In genomic region chr10:91652364-91652763, GRCh38 we compare ENCODE assay signal across 13 cellular contexts. TPM values are rescaled to one million over a fixed set of nuclear protein-coding genes. Genes with fewer than 3 reads are reported as not detected.
DNase-seq lines count a peak whose midpoint lies in the region; ATAC-seq and TF ChIP-seq lines count a peak whose summit lies in the region.
"Had no signal": no experiment of that assay in that cellular context is flagged by ENCODE, and none has a peak within 500 bp of the region (broad histone marks: within the 10 kb centered on the region; RNA-seq: fewer than 3 reads in every experiment).

No MANE protein-coding gene starts in this region.

- H4K20me1 ChIP-seq in hepatocyte (ENCODE audit: insufficient read depth, poor library complexity, severe bottlenecking) (no peaks in the 10 kb centered on the region), MM.1S (ENCODE audit: insufficient read depth, low read length) (no peaks in the 10 kb centered on the region)
- H4K20me1 ChIP-seq: BLaER1 had no signal

- no peaks in the 10 kb centered on the region for H3K36me3 ChIP-seq in heart left ventricle
- no peaks in the 10 kb centered on the region for H3K36me3 ChIP-seq in left ventricle myocardium inferior
- no peaks in the 10 kb centered on the region for H3K36me3 ChIP-seq in hepatocyte (replicated peaks; ENCODE audit: insufficient read depth, low read depth)
- H3K36me3 ChIP-seq in MM.1S (replicated peaks; ENCODE audit: insufficient read depth, low read length): no peaks in the 10 kb centered on the region
- no peaks in the 10 kb centered on the region for H3K36me3 ChIP-seq in CD8-positive, alpha-beta memory T cell (ENCODE audit: insufficient read depth, low read length)
- H3K36me3 ChIP-seq: BLaER1 had no signal

- H3K27me3 ChIP-seq in heart left ventricle (no peaks in the 10 kb centered on the region), left ventricle myocardium inferior (ENCODE audit: low read depth) (no peaks in the 10 kb centered on the region), hepatocyte (no peaks in the 10 kb centered on the region), MM.1S (replicated peaks; ENCODE audit: insufficient read depth, low read length) (no peaks in the 10 kb centered on the region)
- no peaks in the 10 kb centered on the region for H3K27me3 ChIP-seq in CD8-positive, alpha-beta memory T cell (ENCODE audit: insufficient read depth, low read length, poor library complexity, severe bottlenecking)
- H3K27me3 ChIP-seq: BLaER1, dorsolateral prefrontal cortex had no signal

- POLR2A ChIA-PET in CD8-positive, alpha-beta memory T cell (lab: Charles Lee): no interaction called here

- no peaks in the 10 kb centered on the region for H3K36me3 Mint-ChIP-seq in CD8-positive, alpha-beta memory T cell

- ATAC-seq in heart left ventricle (peak; percentile 80 to 95 (median 92)), GM21737 (IDR thresholded peaks at IDR 0.05; ENCODE audit: unreplicated experiment) (no peak)
- ATAC-seq: activated T-cell treated with anti-CD3 and anti-CD28 coated beads, Interleukin-2, amount 50 U/mL, for 4 hours had no signal

- H3K4me3 ChIP-seq in heart left ventricle: no peak overlapping the region
- no peak overlapping the region for H3K4me3 ChIP-seq in left ventricle myocardium inferior
- no peak overlapping the region for H3K4me3 ChIP-seq in hepatocyte
- H3K4me3 ChIP-seq in MM.1S (ENCODE audit: low read length): no peak overlapping the region
- no peak overlapping the region for H3K4me3 ChIP-seq in CD8-positive, alpha-beta memory T cell (ENCODE audit: low read length)
- H3K4me3 ChIP-seq: BLaER1, dorsolateral prefrontal cortex had no signal

- no peak for TF ChIP-seq CTCF in heart left ventricle (IDR thresholded peaks at IDR 0.05)
- no peak for TF ChIP-seq CTCF in left ventricle myocardium inferior (IDR thresholded peaks at IDR 0.05; ENCODE audit: borderline replicate concordance)
- no peak for TF ChIP-seq CTCF in hepatocyte (IDR thresholded peaks at IDR 0.05; ENCODE audit: poor library complexity)
- TF ChIP-seq CTCF in MM.1S (IDR thresholded peaks at IDR 0.05; ENCODE audit: low read length): no peak

- no peaks in the 10 kb centered on the region for H3K9me3 Mint-ChIP-seq in CD8-positive, alpha-beta memory T cell
- H3K9me3 Mint-ChIP-seq: activated T-cell treated with anti-CD3 and anti-CD28 coated beads, Interleukin-2, amount 50 U/mL, for 4 hours had no signal

- H3K27ac ChIP-seq in heart left ventricle (no peak overlapping the region), left ventricle myocardium inferior (replicated peaks) (no peak overlapping the region), hepatocyte (peak overlapping the region; percentile 40), MM.1S (ENCODE audit: low read length) (no peak overlapping the region)
- no peak overlapping the region for H3K27ac ChIP-seq in CD8-positive, alpha-beta memory T cell (ENCODE audit: low read depth, low read length)
- H3K27ac ChIP-seq: BLaER1, dorsolateral prefrontal cortex had no signal

- TF ChIP-seq POLR2A in heart left ventricle (IDR thresholded peaks at IDR 0.05): no peak

- H3K4me3 Mint-ChIP-seq in CD8-positive, alpha-beta memory T cell: no peak overlapping the region
- H3K4me3 Mint-ChIP-seq: activated T-cell treated with anti-CD3 and anti-CD28 coated beads, Interleukin-2, amount 50 U/mL, for 4 hours had no signal

- H3K79me2 ChIP-seq in hepatocyte (no peaks in the 10 kb centered on the region), MM.1S (ENCODE audit: low read length) (no peaks in the 10 kb centered on the region)

- no peak overlapping the region for H3K27ac Mint-ChIP-seq in CD8-positive, alpha-beta memory T cell

- no peak overlapping the region for H3K4me2 ChIP-seq in hepatocyte
- H3K4me2 ChIP-seq in MM.1S (ENCODE audit: low read depth, low read length): no peak overlapping the region
- H3K4me2 ChIP-seq: BLaER1 had no signal

- H2AFZ ChIP-seq in hepatocyte (no peak overlapping the region), MM.1S (ENCODE audit: low read length) (no peak overlapping the region)

- intact Hi-C loops in heart left ventricle (cut with DNase I) (loop anchor here in 1 of 10 donors (5.0 kb wide), 1 partner anchor 45 kb away; no protein-coding TSS in a partner anchor), left ventricle myocardium inferior (cut with micrococcal nuclease) (no loop called here)

- no peaks in the 10 kb centered on the region for H3K9me3 ChIP-seq in heart left ventricle
- H3K9me3 ChIP-seq in left ventricle myocardium inferior (replicated peaks): peaks cover 3% of the 10 kb centered on the region
- no peaks in the 10 kb centered on the region for H3K9me3 ChIP-seq in hepatocyte (ENCODE audit: low read depth)
- no peaks in the 10 kb centered on the region for H3K9me3 ChIP-seq in MM.1S (replicated peaks; ENCODE audit: insufficient read depth, low read length)
- H3K9me3 ChIP-seq in CD8-positive, alpha-beta memory T cell (ENCODE audit: low read length): no peaks in the 10 kb centered on the region
- H3K9me3 ChIP-seq: BLaER1 had no signal

- peak in 1 of 5 donors; percentile 53 for DNase-seq in heart left ventricle
- DNase-seq in left ventricle myocardium inferior: no peak
- DNase-seq in amniotic epithelial cell (ENCODE audit: low read depth): peak; percentile 95
- peak; percentile 61 for DNase-seq in hepatocyte (ENCODE audit: low spot score)
- no peak for DNase-seq in MM.1S
- DNase-seq in MV-4-11 (lab: John Stamatoyannopoulos, UW): no peak
- no peak for DNase-seq in CD8-positive, alpha-beta memory T cell
- DNase-seq: activated T-cell treated with anti-CD3 and anti-CD28 coated beads, Interleukin-2, amount 50 U/mL, for 4 hours; dorsolateral prefrontal cortex; kidney had no signal

- WGBS in heart left ventricle, 4 donors: 37 to 51% (median 48%) methylated on average over 6 of the region's 6 CpGs
- WGBS in hepatocyte (ENCODE audit: low lambda C conversion rate, missing lambda C conversion rate): 37% methylated on average over 6 of the region's 6 CpGs

- H3K9me2 ChIP-seq in hepatocyte (replicated peaks; ENCODE audit: insufficient read depth): no peaks in the 10 kb centered on the region
- H3K9me2 ChIP-seq in MM.1S (replicated peaks; ENCODE audit: insufficient read depth, low read length): no peaks in the 10 kb centered on the region

- peaks cover 5 to 15% of the 10 kb centered on the region in 2 donors for H3K27me3 Mint-ChIP-seq in CD8-positive, alpha-beta memory T cell

- no peaks in the 10 kb centered on the region for H3K4me1 Mint-ChIP-seq in CD8-positive, alpha-beta memory T cell

- H3K4me1 ChIP-seq in heart left ventricle (peaks cover 0 to 12% (median 0%) of the 10 kb centered on the region in 12 donors), left ventricle myocardium inferior (no peaks in the 10 kb centered on the region), hepatocyte (ENCODE audit: insufficient read depth) (peaks cover 11% of the 10 kb centered on the region), MM.1S (ENCODE audit: low read length) (no peaks in the 10 kb centered on the region)
- H3K4me1 ChIP-seq in CD8-positive, alpha-beta memory T cell (ENCODE audit: insufficient read depth, low read length): no peaks in the 10 kb centered on the region
- H3K4me1 ChIP-seq: BLaER1 had no signal

- CTCF ChIA-PET in CD8-positive, alpha-beta memory T cell (lab: Charles Lee): interaction anchor here (1.1 to 1.7 kb wide), 2 partner anchors 16 to 19 kb away, joined by 4 read pairs; partner anchors contain the start of gene PPP1R3C

- no peaks in the 10 kb centered on the region for H3F3A ChIP-seq in MM.1S (ENCODE audit: insufficient read depth, low read length)

- H3K9ac ChIP-seq in MM.1S (ENCODE audit: low read length): no peak overlapping the region
- H3K9ac ChIP-seq: BLaER1 had no signal

RNA-seq across cellular contexts. Expression of gene PPP1R3C, which starts 19.5 kb away (rescaled TPM):
- total RNA-seq in heart left ventricle: 100 to 1,000 TPM in 7 of 9 donors, 10 to 100 TPM in 2; 38.0 to 270 (median 150) TPM
- polyA plus RNA-seq in heart left ventricle: 10 to 100 TPM; 35.4 to 82.6 TPM
- total RNA-seq in left ventricle myocardium inferior: 236 TPM
- 45.0 and 65.7 TPM in 2 replicates for total RNA-seq in hepatocyte
- 9.6 and 20.2 TPM in 2 replicates for polyA plus RNA-seq in hepatocyte
- total RNA-seq in CD8-positive, alpha-beta memory T cell: not detected
- not detected for polyA plus RNA-seq in CD8-positive, alpha-beta memory T cell
- total RNA-seq: HT-29 had no signal

Comparison
In these comparisons a context has a peak if more than half of its experiments do, and no peak if none do; other contexts are left out.
1. DNase-seq: peak in amniotic epithelial cell (single experiment) and hepatocyte (single experiment); none in left ventricle myocardium inferior (single experiment), MM.1S (single experiment), MV-4-11 (single experiment) and CD8-positive, alpha-beta memory T cell (0 of 5).
2. RNA of gene PPP1R3C, which starts 19.5 kb away (total RNA-seq): 236 TPM in left ventricle myocardium inferior (single experiment), 38.0 to 270 TPM in heart left ventricle and 45.0 to 65.7 TPM in hepatocyte; not detected in CD8-positive, alpha-beta memory T cell; every median in the first group is over 10 times any median in the second.